ENCODE assay signal across 23 cellular contexts in the genomic region with DNA sequence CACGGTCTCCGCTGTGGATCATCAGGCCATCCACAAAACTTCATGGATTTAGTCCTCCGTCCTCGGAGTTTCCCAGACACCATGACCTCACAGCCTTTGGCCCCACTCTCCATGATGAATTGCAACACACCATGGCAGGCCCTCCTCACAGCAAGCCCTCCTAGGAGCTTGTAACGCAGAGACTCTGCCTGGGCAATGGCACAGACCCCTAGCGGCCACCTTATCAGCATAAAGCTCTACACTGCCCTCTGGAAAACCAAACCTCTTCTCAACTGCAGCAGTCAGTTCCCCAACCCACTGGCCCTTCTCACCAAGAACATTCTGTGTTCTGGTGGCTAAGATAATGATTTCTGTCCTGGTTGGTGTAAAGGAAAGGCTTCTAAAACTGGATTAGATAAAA.
DNase-seq lines count a peak whose midpoint lies in the region; TF ChIP-seq lines count a peak whose summit lies in the region.
"Had no signal": no experiment of that assay in that cellular context is flagged by ENCODE, and none has a peak within 500 bp of the region (broad histone marks: within the 10 kb centered on the region; RNA-seq: fewer than 3 reads in every experiment).

No MANE protein-coding gene starts in this region.

- no peaks in the 10 kb centered on the region for H3K9me3 Mint-ChIP-seq in H9
- H3K9me3 Mint-ChIP-seq in glutamatergic neuron (ENCODE audit: unreplicated experiment) = no peaks in the 10 kb centered on the region
- H3K9me3 Mint-ChIP-seq: T-helper 1 cell treated with Interleukin-12 subunit alpha and Interleukin-12 subunit beta and Interleukin-4 antibody, amounts not matched to agents 30 μg/mL and 1 μg/mL, for 36 hours had no signal

- no peaks in the 10 kb centered on the region for H3K9me3 ChIP-seq in H9 (ENCODE audit: control insufficient read depth, low read depth, low read length)
- H3K9me3 ChIP-seq in SJSA1 (replicated peaks) = 0 out of 2 replicates have a peak, but pooled peaks cover 3% of the 10 kb centered on the region
- H3K9me3 ChIP-seq: MG63, Peyer's patch had no signal

- H3K4me1 ChIP-seq in H9 (ENCODE audit: insufficient read depth, low read length) = no peaks in the 10 kb centered on the region
- H3K4me1 ChIP-seq in SJSA1 (replicated peaks) = no peaks in the 10 kb centered on the region
- H3K4me1 ChIP-seq: Peyer's patch had no signal

- DNase-seq in Daoy (ENCODE audit: low read depth) = peak; percentile 13
- peak; percentile 73 for DNase-seq in H9
- DNase-seq in SJSA1 (ENCODE audit: low read depth in 1 of 2, low spot score in 2 of 2) = peak; percentile 65 to 87
- DNase-seq in iPS-NIHi7 (ENCODE audit: extremely low spot score) = peak; percentile 16
- DNase-seq in NCI-H526 treated with DMSO at 0.1 percent for 48 hours (lab: John Stamatoyannopoulos, UW) = no peak
- DNase-seq in SIG-M5 (lab: John Stamatoyannopoulos, UW) = no peak
- no peak for DNase-seq in NCI-H524 treated with DMSO at 0.1 percent for 48 hours (lab: John Stamatoyannopoulos, UW)
- DNase-seq in glutamatergic neuron = no peak
- DNase-seq: Calu3; CD4-positive, alpha-beta T cell; DMS79; GDM1; GOT3; Karpas-422; MG63; NCI-H1092; NCI-H146; NCI-H2081 treated with DMSO at 0.1 percent for 48 hours; NCI-H345; NCI-H748 treated with DMSO at 0.1 percent for 48 hours; Peyer's patch had no signal

- H3K4me3 Mint-ChIP-seq in H9 (no peak overlapping the region), glutamatergic neuron (ENCODE audit: unreplicated experiment) (no peak overlapping the region)
- H3K4me3 Mint-ChIP-seq: B cell; CD4-positive, alpha-beta T cell; T-helper 1 cell treated with Interleukin-12 subunit alpha and Interleukin-12 subunit beta and Interleukin-4 antibody, amounts not matched to agents 30 μg/mL and 1 μg/mL, for 36 hours had no signal

- no peak overlapping the region for H2BK20ac ChIP-seq in H9 (ENCODE audit: low read depth, low read length, poor library complexity, severe bottlenecking)

- H3K4me1 Mint-ChIP-seq in H9 (no peaks in the 10 kb centered on the region), glutamatergic neuron (ENCODE audit: low read depth, unreplicated experiment) (no peaks in the 10 kb centered on the region)
- H3K4me1 Mint-ChIP-seq: B cell had no signal

- no peak overlapping the region for H2BK12ac ChIP-seq in H9 (ENCODE audit: insufficient read length, low read depth, low read length)

- H3K27ac ChIP-seq in H9 (ENCODE audit: insufficient read length, low read depth, low read length) (no peak overlapping the region), SJSA1 (no peak overlapping the region)
- H3K27ac ChIP-seq: Peyer's patch had no signal

- H3K36me3 Mint-ChIP-seq in H9 (ENCODE audit: insufficient read depth in 1 of 3, low read depth in 3 of 3) (no peaks in the 10 kb centered on the region), glutamatergic neuron (ENCODE audit: unreplicated experiment) (no peaks in the 10 kb centered on the region)

- TF ChIP-seq CTCF in H9 (conservative IDR thresholded peaks at IDR 0.05) = peak; percentile 51
- no peak for TF ChIP-seq CTCF in glutamatergic neuron (IDR thresholded peaks at IDR 0.05; ENCODE audit: partially characterized antibody, unreplicated experiment)

- no peaks in the 10 kb centered on the region for H4K20me1 ChIP-seq in H9 (ENCODE audit: control insufficient read depth, insufficient read depth, insufficient read length)

- no peak overlapping the region for H2BK5ac ChIP-seq in H9 (ENCODE audit: insufficient read length, low read length)

- no peak overlapping the region for H2BK120ac ChIP-seq in H9 (ENCODE audit: low read depth, low read length, poor library complexity, severe bottlenecking)

- H3K4me3 ChIP-seq in SJSA1 = no peak overlapping the region
- H3K4me3 ChIP-seq: MG63, Peyer's patch had no signal

- no peaks in the 10 kb centered on the region for H3K79me2 ChIP-seq in H9 (ENCODE audit: insufficient read depth, low read length)

- H4K5ac ChIP-seq in H9 (ENCODE audit: insufficient read length, low read depth, low read length) = no peak overlapping the region

- H3K56ac ChIP-seq in H9 (ENCODE audit: insufficient read length, low read depth, low read length) = no peak overlapping the region

- H3K4me2 ChIP-seq in H9 (ENCODE audit: insufficient read depth, insufficient read length, low read length) = no peak overlapping the region

- H3K14ac ChIP-seq in H9 (ENCODE audit: insufficient read depth, low read length) = no peak overlapping the region

- H3T11ph ChIP-seq in H9 (ENCODE audit: low read length) = no peak overlapping the region

- H2AK5ac ChIP-seq in H9 (ENCODE audit: insufficient read length, low read length) = no peak overlapping the region

- H3K9ac ChIP-seq in H9 (ENCODE audit: extremely low read depth, insufficient read length, low read length) = no peak overlapping the region

- no peak overlapping the region for H4K8ac ChIP-seq in H9 (replicated peaks; ENCODE audit: insufficient read length, low read depth, low read length)

- H2AFZ ChIP-seq in H9 (ENCODE audit: low read length) = no peak overlapping the region

- no peak overlapping the region for H3K18ac ChIP-seq in H9 (ENCODE audit: insufficient read length, low read depth, low read length)

- WGBS in H9 (ENCODE audit: extremely low coverage, insufficient read length, low lambda C conversion rate) = no CpG with 5 or more reads among the region's 6 CpGs

- no peak overlapping the region for H2BK15ac ChIP-seq in H9 (ENCODE audit: low read depth, low read length)

- H3K23ac ChIP-seq in H9 (ENCODE audit: insufficient read length, low read depth, low read length) = no peak overlapping the region

- H3K27ac Mint-ChIP-seq in H9 = no peak overlapping the region
- H3K27ac Mint-ChIP-seq in glutamatergic neuron (ENCODE audit: unreplicated experiment) = no peak overlapping the region
- H3K27ac Mint-ChIP-seq: B cell; CD4-positive, alpha-beta T cell; T-helper 1 cell treated with Interleukin-12 subunit alpha and Interleukin-12 subunit beta and Interleukin-4 antibody, amounts not matched to agents 30 μg/mL and 1 μg/mL, for 36 hours had no signal

- H3K27me3 Mint-ChIP-seq in H9 (ENCODE audit: low read depth) (no peaks in the 10 kb centered on the region), glutamatergic neuron (ENCODE audit: unreplicated experiment) (no peaks in the 10 kb centered on the region)
- H3K27me3 Mint-ChIP-seq: B cell had no signal

- no peaks in the 10 kb centered on the region for H3K36me3 ChIP-seq in SJSA1
- H3K36me3 ChIP-seq: MG63, Peyer's patch had no signal

- H3K27me3 ChIP-seq in H9 (ENCODE audit: insufficient read depth, low read length) = no peaks in the 10 kb centered on the region
- peaks cover 7% of the 10 kb centered on the region; the same call in 1 of the 2 replicates for H3K27me3 ChIP-seq in SJSA1 (replicated peaks)
- H3K27me3 ChIP-seq: MG63, Peyer's patch had no signal

- H3K79me1 ChIP-seq in H9 (ENCODE audit: insufficient read depth, low read depth, low read length, poor library complexity, severe bottlenecking) = no peaks in the 10 kb centered on the region

- H3K23me2 ChIP-seq in H9 (ENCODE audit: insufficient read length, low read depth, low read length, poor library complexity, severe bottlenecking) = no peaks in the 10 kb centered on the region

- no peak overlapping the region for H4K91ac ChIP-seq in H9 (ENCODE audit: insufficient read length, low read depth, low read length)

- H3K4ac ChIP-seq in H9 (ENCODE audit: low read depth, low read length) = no peak overlapping the region

Comparison
In these comparisons a context has a peak if more than half of its experiments do, and no peak if none do; other contexts are left out.
1. DNase-seq: peak in Daoy (single experiment), H9 (single experiment), SJSA1 (2 of 2) and iPS-NIHi7 (single experiment); none in NCI-H526 treated with DMSO at 0.1 percent for 48 hours (single experiment), SIG-M5 (single experiment), NCI-H524 treated with DMSO at 0.1 percent for 48 hours (single experiment) and glutamatergic neuron (single experiment).